ENCODE assay signal across 2 cellular contexts in genomic region chr4:62077406-62077805, GRCh38.
TF ChIP-seq lines count a peak whose summit lies in the region.

No MANE protein-coding gene starts in this region.

TF ChIP-seq in GM23338, 12 proteins besides CTCF, POLR2A, EP300 and RAD21 (continued from another document):
- TF ChIP-seq, protein P1, sequence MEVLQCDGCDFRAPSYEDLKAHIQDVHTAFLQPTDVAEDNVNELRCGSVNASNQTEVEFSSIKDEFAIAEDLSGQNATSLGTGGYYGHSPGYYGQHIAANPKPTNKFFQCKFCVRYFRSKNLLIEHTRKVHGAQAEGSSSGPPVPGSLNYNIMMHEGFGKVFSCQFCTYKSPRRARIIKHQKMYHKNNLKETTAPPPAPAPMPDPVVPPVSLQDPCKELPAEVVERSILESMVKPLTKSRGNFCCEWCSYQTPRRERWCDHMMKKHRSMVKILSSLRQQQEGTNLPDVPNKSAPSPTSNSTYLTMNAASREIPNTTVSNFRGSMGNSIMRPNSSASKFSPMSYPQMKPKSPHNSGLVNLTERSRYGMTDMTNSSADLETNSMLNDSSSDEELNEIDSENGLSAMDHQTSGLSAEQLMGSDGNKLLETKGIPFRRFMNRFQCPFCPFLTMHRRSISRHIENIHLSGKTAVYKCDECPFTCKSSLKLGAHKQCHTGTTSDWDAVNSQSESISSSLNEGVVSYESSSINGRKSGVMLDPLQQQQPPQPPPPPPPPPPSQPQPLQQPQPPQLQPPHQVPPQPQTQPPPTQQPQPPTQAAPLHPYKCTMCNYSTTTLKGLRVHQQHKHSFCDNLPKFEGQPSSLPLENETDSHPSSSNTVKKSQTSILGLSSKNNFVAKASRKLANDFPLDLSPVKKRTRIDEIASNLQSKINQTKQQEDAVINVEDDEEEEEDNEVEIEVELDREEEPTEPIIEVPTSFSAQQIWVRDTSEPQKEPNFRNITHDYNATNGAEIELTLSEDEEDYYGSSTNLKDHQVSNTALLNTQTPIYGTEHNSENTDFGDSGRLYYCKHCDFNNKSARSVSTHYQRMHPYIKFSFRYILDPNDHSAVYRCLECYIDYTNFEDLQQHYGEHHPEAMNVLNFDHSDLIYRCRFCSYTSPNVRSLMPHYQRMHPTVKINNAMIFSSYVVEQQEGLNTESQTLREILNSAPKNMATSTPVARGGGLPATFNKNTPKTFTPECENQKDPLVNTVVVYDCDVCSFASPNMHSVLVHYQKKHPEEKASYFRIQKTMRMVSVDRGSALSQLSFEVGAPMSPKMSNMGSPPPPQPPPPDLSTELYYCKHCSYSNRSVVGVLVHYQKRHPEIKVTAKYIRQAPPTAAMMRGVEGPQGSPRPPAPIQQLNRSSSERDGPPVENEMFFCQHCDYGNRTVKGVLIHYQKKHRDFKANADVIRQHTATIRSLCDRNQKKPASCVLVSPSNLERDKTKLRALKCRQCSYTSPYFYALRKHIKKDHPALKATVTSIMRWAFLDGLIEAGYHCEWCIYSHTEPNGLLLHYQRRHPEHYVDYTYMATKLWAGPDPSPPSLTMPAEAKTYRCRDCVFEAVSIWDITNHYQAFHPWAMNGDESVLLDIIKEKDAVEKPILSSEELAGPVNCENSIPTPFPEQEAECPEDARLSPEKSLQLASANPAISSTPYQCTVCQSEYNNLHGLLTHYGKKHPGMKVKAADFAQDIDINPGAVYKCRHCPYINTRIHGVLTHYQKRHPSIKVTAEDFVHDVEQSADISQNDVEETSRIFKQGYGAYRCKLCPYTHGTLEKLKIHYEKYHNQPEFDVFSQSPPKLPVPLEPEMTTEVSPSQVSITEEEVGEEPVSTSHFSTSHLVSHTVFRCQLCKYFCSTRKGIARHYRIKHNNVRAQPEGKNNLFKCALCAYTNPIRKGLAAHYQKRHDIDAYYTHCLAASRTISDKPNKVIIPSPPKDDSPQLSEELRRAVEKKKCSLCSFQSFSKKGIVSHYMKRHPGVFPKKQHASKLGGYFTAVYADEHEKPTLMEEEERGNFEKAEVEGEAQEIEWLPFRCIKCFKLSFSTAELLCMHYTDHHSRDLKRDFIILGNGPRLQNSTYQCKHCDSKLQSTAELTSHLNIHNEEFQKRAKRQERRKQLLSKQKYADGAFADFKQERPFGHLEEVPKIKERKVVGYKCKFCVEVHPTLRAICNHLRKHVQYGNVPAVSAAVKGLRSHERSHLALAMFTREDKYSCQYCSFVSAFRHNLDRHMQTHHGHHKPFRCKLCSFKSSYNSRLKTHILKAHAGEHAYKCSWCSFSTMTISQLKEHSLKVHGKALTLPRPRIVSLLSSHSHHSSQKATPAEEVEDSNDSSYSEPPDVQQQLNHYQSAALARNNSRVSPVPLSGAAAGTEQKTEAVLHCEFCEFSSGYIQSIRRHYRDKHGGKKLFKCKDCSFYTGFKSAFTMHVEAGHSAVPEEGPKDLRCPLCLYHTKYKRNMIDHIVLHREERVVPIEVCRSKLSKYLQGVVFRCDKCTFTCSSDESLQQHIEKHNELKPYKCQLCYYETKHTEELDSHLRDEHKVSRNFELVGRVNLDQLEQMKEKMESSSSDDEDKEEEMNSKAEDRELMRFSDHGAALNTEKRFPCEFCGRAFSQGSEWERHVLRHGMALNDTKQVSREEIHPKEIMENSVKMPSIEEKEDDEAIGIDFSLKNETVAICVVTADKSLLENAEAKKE (CRISPR knock-in tag; IDR thresholded peaks at IDR 0.05) = no peak
- TF ChIP-seq ETS1 (IDR thresholded peaks at IDR 0.05) (no peak), EZH2 (IDR thresholded peaks at IDR 0.05; ENCODE audit: low read depth, unreplicated experiment) (no peak), ZNF331 (CRISPR knock-in tag; IDR thresholded peaks at IDR 0.05; ENCODE audit: low read depth) (no peak), CREB1 (CRISPR knock-in tag; IDR thresholded peaks at IDR 0.05; ENCODE audit: low read depth) (no peak), POLR2AphosphoS5 (IDR thresholded peaks at IDR 0.05; ENCODE audit: low read depth) (no peak), STAT1 (IDR thresholded peaks at IDR 0.05; ENCODE audit: unreplicated experiment) (no peak), JUNB (IDR thresholded peaks at IDR 0.05; ENCODE audit: unreplicated experiment) (no peak)
- TF ChIP-seq, protein P2, sequence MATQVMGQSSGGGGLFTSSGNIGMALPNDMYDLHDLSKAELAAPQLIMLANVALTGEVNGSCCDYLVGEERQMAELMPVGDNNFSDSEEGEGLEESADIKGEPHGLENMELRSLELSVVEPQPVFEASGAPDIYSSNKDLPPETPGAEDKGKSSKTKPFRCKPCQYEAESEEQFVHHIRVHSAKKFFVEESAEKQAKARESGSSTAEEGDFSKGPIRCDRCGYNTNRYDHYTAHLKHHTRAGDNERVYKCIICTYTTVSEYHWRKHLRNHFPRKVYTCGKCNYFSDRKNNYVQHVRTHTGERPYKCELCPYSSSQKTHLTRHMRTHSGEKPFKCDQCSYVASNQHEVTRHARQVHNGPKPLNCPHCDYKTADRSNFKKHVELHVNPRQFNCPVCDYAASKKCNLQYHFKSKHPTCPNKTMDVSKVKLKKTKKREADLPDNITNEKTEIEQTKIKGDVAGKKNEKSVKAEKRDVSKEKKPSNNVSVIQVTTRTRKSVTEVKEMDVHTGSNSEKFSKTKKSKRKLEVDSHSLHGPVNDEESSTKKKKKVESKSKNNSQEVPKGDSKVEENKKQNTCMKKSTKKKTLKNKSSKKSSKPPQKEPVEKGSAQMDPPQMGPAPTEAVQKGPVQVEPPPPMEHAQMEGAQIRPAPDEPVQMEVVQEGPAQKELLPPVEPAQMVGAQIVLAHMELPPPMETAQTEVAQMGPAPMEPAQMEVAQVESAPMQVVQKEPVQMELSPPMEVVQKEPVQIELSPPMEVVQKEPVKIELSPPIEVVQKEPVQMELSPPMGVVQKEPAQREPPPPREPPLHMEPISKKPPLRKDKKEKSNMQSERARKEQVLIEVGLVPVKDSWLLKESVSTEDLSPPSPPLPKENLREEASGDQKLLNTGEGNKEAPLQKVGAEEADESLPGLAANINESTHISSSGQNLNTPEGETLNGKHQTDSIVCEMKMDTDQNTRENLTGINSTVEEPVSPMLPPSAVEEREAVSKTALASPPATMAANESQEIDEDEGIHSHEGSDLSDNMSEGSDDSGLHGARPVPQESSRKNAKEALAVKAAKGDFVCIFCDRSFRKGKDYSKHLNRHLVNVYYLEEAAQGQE (IDR thresholded peaks at IDR 0.05; ENCODE audit: unreplicated experiment) = no peak

TF ChIP-seq in H1, 55 proteins besides CTCF, POLR2A, EP300 and RAD21 (continued from another document):
- TF ChIP-seq ZNF274 (IDR thresholded peaks at IDR 0.05; ENCODE audit: borderline replicate concordance, extremely low read depth, low read length) = no peak
- TF ChIP-seq EGR1 (IDR thresholded peaks at IDR 0.05; ENCODE audit: borderline replicate concordance, low read depth, low read length) = no peak
